Comparison of ENCODE assay signal across 10 cellular contexts in genomic region chr6:158780963-158781691, GRCh38. TPM values are rescaled to one million over a fixed set of nuclear protein-coding genes. Genes with fewer than 3 reads are reported as not detected.
DNase-seq lines count a peak whose midpoint lies in the region; ATAC-seq and TF ChIP-seq lines count a peak whose summit lies in the region.
"Had no signal": no experiment of that assay in that cellular context is flagged by ENCODE, and none has a peak within 500 bp of the region (broad histone marks: within the 10 kb centered on the region; RNA-seq: fewer than 3 reads in every experiment).

No MANE protein-coding gene starts in this region.

- TF ChIP-seq CTCF in suprapubic skin (IDR thresholded peaks at IDR 0.05), result no peak

- no peak overlapping the region for H3K27ac Mint-ChIP-seq in activated CD8-positive, alpha-beta memory T cell treated with anti-CD3 and anti-CD28 coated beads, Interleukin-2, amount 10 ng/mL, durations not matched to agents 7 days and 5 days
- peak overlapping the region; percentile 6 for H3K27ac Mint-ChIP-seq in activated T-helper 1 cell treated with anti-CD3 and anti-CD28 coated beads, Interleukin-12 subunit alpha, Interleukin-12 subunit beta, Interleukin-2, Interleukin-4 antibody, amounts not matched to agents 30 ng/mL and 10 ng/mL and 1 ng/mL, durations not matched to agents 14 hours and 24 hours and 36 hours

- in situ Hi-C loops in G401 (cut with HindIII; ENCODE audit: low sequenced_read_pairs) (no loop called here), HAP-1 (cut with MboI; ENCODE audit: low sequenced_read_pairs) (loop anchor here (25.0 kb wide), 1 partner anchor 181 kb away; no protein-coding TSS in a partner anchor)

- H3K27ac ChIP-seq in suprapubic skin, result peak overlapping the region; percentile 58

- H3K9me3 ChIP-seq in suprapubic skin (no peaks in the 10 kb centered on the region), HAP-1 (no peaks in the 10 kb centered on the region)

- CTCF ChIA-PET in activated CD8-positive, alpha-beta memory T cell treated with anti-CD3 and anti-CD28 coated beads, Interleukin-2, amount 10 ng/mL, durations not matched to agents 7 days and 5 days (lab: Charles Lee), result interaction anchor here (1.3 kb wide), 1 partner anchor 90 kb away, joined by 5 read pairs; no protein-coding TSS in a partner anchor

- no peak overlapping the region for H3K4me3 Mint-ChIP-seq in activated CD8-positive, alpha-beta memory T cell treated with anti-CD3 and anti-CD28 coated beads, Interleukin-2, amount 10 ng/mL, durations not matched to agents 7 days and 5 days
- H3K4me3 Mint-ChIP-seq in activated T-helper 1 cell treated with anti-CD3 and anti-CD28 coated beads, Interleukin-12 subunit alpha, Interleukin-12 subunit beta, Interleukin-2, Interleukin-4 antibody, amounts not matched to agents 30 ng/mL and 10 ng/mL and 1 ng/mL, durations not matched to agents 14 hours and 24 hours and 36 hours, result no peak overlapping the region

- no peak for TF ChIP-seq POLR2A in suprapubic skin (IDR thresholded peaks at IDR 0.05)

- peaks cover 22% of the 10 kb centered on the region for H3K4me1 Mint-ChIP-seq in activated CD8-positive, alpha-beta memory T cell treated with anti-CD3 and anti-CD28 coated beads, Interleukin-2, amount 10 ng/mL, durations not matched to agents 7 days and 5 days
- H3K4me1 Mint-ChIP-seq in activated T-helper 1 cell treated with anti-CD3 and anti-CD28 coated beads, Interleukin-12 subunit alpha, Interleukin-12 subunit beta, Interleukin-2, Interleukin-4 antibody, amounts not matched to agents 30 ng/mL and 10 ng/mL and 1 ng/mL, durations not matched to agents 14 hours and 24 hours and 36 hours (ENCODE audit: low read depth), result peaks cover 26% of the 10 kb centered on the region

- H3K27me3 ChIP-seq in suprapubic skin, result no peaks in the 10 kb centered on the region
- H3K27me3 ChIP-seq in HAP-1 (ENCODE audit: low read depth), result no peaks in the 10 kb centered on the region

- intact Hi-C loops in activated T-helper 1 cell treated with anti-CD3 and anti-CD28 coated beads, Interleukin-12 subunit alpha, Interleukin-12 subunit beta, Interleukin-2, Interleukin-4 antibody, amounts not matched to agents 30 ng/mL and 10 ng/mL and 1 ng/mL, durations not matched to agents 14 hours and 24 hours and 36 hours (cut with micrococcal nuclease), result no loop called here

- peaks cover 76% of the 10 kb centered on the region for H3K36me3 Mint-ChIP-seq in activated CD8-positive, alpha-beta memory T cell treated with anti-CD3 and anti-CD28 coated beads, Interleukin-2, amount 10 ng/mL, durations not matched to agents 7 days and 5 days
- peaks cover 66% of the 10 kb centered on the region for H3K36me3 Mint-ChIP-seq in activated T-helper 1 cell treated with anti-CD3 and anti-CD28 coated beads, Interleukin-12 subunit alpha, Interleukin-12 subunit beta, Interleukin-2, Interleukin-4 antibody, amounts not matched to agents 30 ng/mL and 10 ng/mL and 1 ng/mL, durations not matched to agents 14 hours and 24 hours and 36 hours (ENCODE audit: low read depth)

- peaks cover 70% of the 10 kb centered on the region for H3K36me3 ChIP-seq in suprapubic skin
- H3K36me3 ChIP-seq in HAP-1 (replicated peaks), result peaks cover 96% of the 10 kb centered on the region

- WGBS in suprapubic skin, result 50% methylated on average over 11 of the region's 11 CpGs

- H3K4me1 ChIP-seq in suprapubic skin (peaks cover 23% of the 10 kb centered on the region), HAP-1 (no peaks in the 10 kb centered on the region)

- peak; percentile 48 for DNase-seq in activated CD8-positive, alpha-beta memory T cell treated with anti-CD3 and anti-CD28 coated beads, Interleukin-2, amount 50 U/mL, for 48 hours
- no peak for DNase-seq in activated CD8-positive, alpha-beta memory T cell treated with anti-CD3 and anti-CD28 coated beads, Interleukin-2, amount 10 ng/mL, durations not matched to agents 7 days and 5 days
- no peak for DNase-seq in activated T-helper 1 cell treated with anti-CD3 and anti-CD28 coated beads, Interleukin-12 subunit alpha, Interleukin-12 subunit beta, Interleukin-2, Interleukin-4 antibody, amounts not matched to agents 30 ng/mL and 10 ng/mL and 1 ng/mL, durations not matched to agents 14 hours and 24 hours and 36 hours (ENCODE audit: low spot score)
- DNase-seq in left lobe of liver (ENCODE audit: low spot score) (peak; percentile 84), suprapubic skin (ENCODE audit: low spot score in 2 of 2) (peak in 1 of 2 donors; percentile 58), G401 (ENCODE audit: low spot score) (no peak), HAP-1 (ENCODE audit: low spot score in 2 of 2) (no peak)
- DNase-seq: H7, NCI-H1092 had no signal

- no peak for TF ChIP-seq EP300 in suprapubic skin (IDR thresholded peaks at IDR 0.05)

- H3K27me3 Mint-ChIP-seq in activated CD8-positive, alpha-beta memory T cell treated with anti-CD3 and anti-CD28 coated beads, Interleukin-2, amount 10 ng/mL, durations not matched to agents 7 days and 5 days, result no peaks in the 10 kb centered on the region
- H3K27me3 Mint-ChIP-seq in activated T-helper 1 cell treated with anti-CD3 and anti-CD28 coated beads, Interleukin-12 subunit alpha, Interleukin-12 subunit beta, Interleukin-2, Interleukin-4 antibody, amounts not matched to agents 30 ng/mL and 10 ng/mL and 1 ng/mL, durations not matched to agents 14 hours and 24 hours and 36 hours (ENCODE audit: insufficient read depth), result no peaks in the 10 kb centered on the region

- H3K4me3 ChIP-seq in suprapubic skin (no peak overlapping the region), HAP-1 (no peak overlapping the region)

- ATAC-seq in activated CD8-positive, alpha-beta memory T cell treated with anti-CD3 and anti-CD28 coated beads, Interleukin-2, amount 10 ng/mL, durations not matched to agents 7 days and 5 days, result no peak
- ATAC-seq in left lobe of liver (peak; percentile 79), SK-N-SH treated with all-trans-retinoic acid at 6 μM for 48 hours (no peak)

- no peaks in the 10 kb centered on the region for H3K9me3 Mint-ChIP-seq in activated CD8-positive, alpha-beta memory T cell treated with anti-CD3 and anti-CD28 coated beads, Interleukin-2, amount 10 ng/mL, durations not matched to agents 7 days and 5 days (ENCODE audit: low read depth)
- H3K9me3 Mint-ChIP-seq in activated T-helper 1 cell treated with anti-CD3 and anti-CD28 coated beads, Interleukin-12 subunit alpha, Interleukin-12 subunit beta, Interleukin-2, Interleukin-4 antibody, amounts not matched to agents 30 ng/mL and 10 ng/mL and 1 ng/mL, durations not matched to agents 14 hours and 24 hours and 36 hours, result no peaks in the 10 kb centered on the region

TF ChIP-seq in SK-N-SH treated with all-trans-retinoic acid at 6 μM for 48 hours, 23 proteins besides CTCF, POLR2A, EP300 and RAD21:
- TF ChIP-seq PPARA (CRISPR knock-in tag; IDR thresholded peaks at IDR 0.05; ENCODE audit: borderline replicate concordance), result no peak
- TF ChIP-seq ZC3H10 (CRISPR knock-in tag; IDR thresholded peaks at IDR 0.05), result no peak
- no peak for TF ChIP-seq POU6F1 (CRISPR knock-in tag; IDR thresholded peaks at IDR 0.05; ENCODE audit: borderline replicate concordance, low read depth)
- TF ChIP-seq SNAI2 (CRISPR knock-in tag; IDR thresholded peaks at IDR 0.05), result no peak
- no peak for TF ChIP-seq ZFP30 (CRISPR knock-in tag; IDR thresholded peaks at IDR 0.05)
- no peak for TF ChIP-seq CSDC2 (CRISPR knock-in tag; IDR thresholded peaks at IDR 0.05)
- no peak for TF ChIP-seq ZNF8 (CRISPR knock-in tag; IDR thresholded peaks at IDR 0.05)

RNA-seq across cellular contexts. Expression of gene EZR, which starts 38.0 kb away (rescaled TPM):
- 100 to 1,000 TPM; 187 to 214 TPM for total RNA-seq in activated CD8-positive, alpha-beta memory T cell treated with anti-CD3 and anti-CD28 coated beads, Interleukin-2, amount 10 ng/mL, durations not matched to agents 7 days and 5 days
- total RNA-seq in activated T-helper 1 cell treated with anti-CD3 and anti-CD28 coated beads, Interleukin-12 subunit alpha, Interleukin-12 subunit beta, Interleukin-2, Interleukin-4 antibody, amounts not matched to agents 30 ng/mL and 10 ng/mL and 1 ng/mL, durations not matched to agents 14 hours and 24 hours and 36 hours, result 205 and 206 TPM in 2 replicates
- total RNA-seq in left lobe of liver (57.0 TPM), suprapubic skin (100 to 1,000 TPM; 154 to 394 (median 238) TPM)
- 206 and 261 TPM in 2 replicates for total RNA-seq in G401 (2014; rRNA removed; shearing (Covaris generic))

Comparison
In these comparisons a context has a peak if more than half of its experiments do, and no peak if none do; other contexts are left out.
1. DNase-seq: peak in activated CD8-positive, alpha-beta memory T cell treated with anti-CD3 and anti-CD28 coated beads, Interleukin-2, amount 50 U/mL, for 48 hours (single experiment) and left lobe of liver (single experiment); none in activated CD8-positive, alpha-beta memory T cell treated with anti-CD3 and anti-CD28 coated beads, Interleukin-2, amount 10 ng/mL, durations not matched to agents 7 days and 5 days (single experiment), activated T-helper 1 cell treated with anti-CD3 and anti-CD28 coated beads, Interleukin-12 subunit alpha, Interleukin-12 subunit beta, Interleukin-2, Interleukin-4 antibody, amounts not matched to agents 30 ng/mL and 10 ng/mL and 1 ng/mL, durations not matched to agents 14 hours and 24 hours and 36 hours (single experiment), G401 (single experiment) and HAP-1 (0 of 2).